In genomic region chr5:110840347-110840960, GRCh38 we compare ENCODE assay signal across 23 cellular contexts.
DNase-seq lines count a peak whose midpoint lies in the region; ATAC-seq and TF ChIP-seq lines count a peak whose summit lies in the region.
"Had no signal": no experiment of that assay in that cellular context is flagged by ENCODE, and none has a peak within 500 bp of the region (broad histone marks: within the 10 kb centered on the region; RNA-seq: fewer than 3 reads in every experiment).

No MANE protein-coding gene starts in this region.

- TF ChIP-seq CTCF in GM23338 (conservative IDR thresholded peaks at IDR 0.05; ENCODE audit: low read depth in 2 of 2) = no peak
- no peak for TF ChIP-seq CTCF in RWPE1 (conservative IDR thresholded peaks at IDR 0.05; ENCODE audit: low read depth)

- no peak overlapping the region for H2BK120ac ChIP-seq in neuronal stem cell (ENCODE audit: low read depth, low read length)

- H3K4me3 ChIP-seq in GM23338 (no peak overlapping the region), neuronal stem cell (ENCODE audit: low read length in 2 of 2) (no peak overlapping the region)
- H3K4me3 ChIP-seq: BLaER1 treated with 17β-estradiol and CSF1 and Interleukin-3, amounts not matched to agents 10 nM and 100 nM; hepatocyte; left lung had no signal

- H3K18ac ChIP-seq in neuronal stem cell (ENCODE audit: low read length) = peak overlapping the region; percentile 5

- no peaks in the 10 kb centered on the region for H3K79me2 ChIP-seq in GM23338 (replicated peaks; ENCODE audit: insufficient read depth)
- H3K79me2 ChIP-seq: hepatocyte had no signal

- H3K36me3 ChIP-seq in GM23338 (ENCODE audit: insufficient read depth) (no peaks in the 10 kb centered on the region), neuronal stem cell (replicated peaks in 1 of 2; ENCODE audit: control insufficient read depth in 2 of 2, insufficient read depth in 2 of 2, low read length in 2 of 2) (no peaks in the 10 kb centered on the region)
- H3K36me3 ChIP-seq: BLaER1 treated with 17β-estradiol and CSF1 and Interleukin-3, amounts not matched to agents 10 nM and 100 nM; left lung had no signal

- peak overlapping the region; percentile 85 for H3K27ac Mint-ChIP-seq in GM23338
- H3K27ac Mint-ChIP-seq: activated naive CD8-positive, alpha-beta T cell treated with anti-CD3 and anti-CD28 coated beads for 36 hours; activated T-helper 17 cell treated with anti-CD3 and anti-CD28 coated beads, Interleukin-2, amount 50 U/mL, for 72 hours had no signal

- H3K4ac ChIP-seq in neuronal stem cell (ENCODE audit: low read length) = no peak overlapping the region

- WGBS in neuronal stem cell (ENCODE audit: extremely low coverage in 2 of 2, insufficient read length in 2 of 2, insufficient replicate concordance in 1 of 2), 2 donors = no CpG with 5 or more reads among the region's 7 CpGs

- no peak overlapping the region for H2AK5ac ChIP-seq in neuronal stem cell (ENCODE audit: low read depth, low read length)

- no peaks in the 10 kb centered on the region for H3K4me1 Mint-ChIP-seq in GM23338
- H3K4me1 Mint-ChIP-seq: activated naive CD8-positive, alpha-beta T cell treated with anti-CD3 and anti-CD28 coated beads for 36 hours; activated T-helper 17 cell treated with anti-CD3 and anti-CD28 coated beads, Interleukin-2, amount 50 U/mL, for 72 hours had no signal

- no peaks in the 10 kb centered on the region for H3K9me2 ChIP-seq in GM23338 (ENCODE audit: insufficient read depth)

- no peak overlapping the region for H3K27ac ChIP-seq in GM23338 (ENCODE audit: low read depth)
- H3K27ac ChIP-seq in RWPE1 = peak overlapping the region; percentile 61
- no peak overlapping the region for H3K27ac ChIP-seq in neuronal stem cell (replicated peaks; ENCODE audit: low read length)
- H3K27ac ChIP-seq: BLaER1 treated with 17β-estradiol and CSF1 and Interleukin-3, amounts not matched to agents 10 nM and 100 nM; hepatocyte; left lung had no signal

- no peak overlapping the region for H4K91ac ChIP-seq in neuronal stem cell (ENCODE audit: low read depth, low read length, poor library complexity)

- H4K20me1 ChIP-seq in GM23338 (replicated peaks; ENCODE audit: insufficient read depth) = no peaks in the 10 kb centered on the region
- H4K20me1 ChIP-seq: BLaER1 treated with 17β-estradiol and CSF1 and Interleukin-3, amounts not matched to agents 10 nM and 100 nM had no signal

- DNase-seq in GM23338 (ENCODE audit: low spot score) (no peak), RWPE1 (ENCODE audit: low spot score) (no peak), neuronal stem cell (ENCODE audit: low spot score) (no peak)
- no peak for DNase-seq in effector CD8-positive, alpha-beta T cell (lab: John Stamatoyannopoulos, UW)
- DNase-seq: activated CD4-positive, alpha-beta T cell treated with anti-CD3 and anti-CD28 coated beads, Interleukin-2, amount 50 U/mL, for 48 hours; activated CD8-positive, alpha-beta memory T cell treated with anti-CD3 and anti-CD28 coated beads, Interleukin-2, amount 50 U/mL, for 4 hours; activated naive CD8-positive, alpha-beta T cell treated with anti-CD3 and anti-CD28 coated beads for 36 hours; DMS79 treated with DMSO at 0.1 percent for 48 hours; NCI-H1092; NCI-H2029; NCI-H345; NCI-H774; OCI-M1; substantia nigra; SW 1271 had no signal

- H3F3A ChIP-seq in GM23338 (replicated peaks; ENCODE audit: low read depth) = no peaks in the 10 kb centered on the region

- peak overlapping the region; percentile 79 for H2AFZ ChIP-seq in GM23338
- peak overlapping the region; percentile 53 for H2AFZ ChIP-seq in neuronal stem cell (ENCODE audit: low read length)
- H2AFZ ChIP-seq: hepatocyte had no signal

- H4K8ac ChIP-seq in neuronal stem cell (ENCODE audit: low read depth, low read length) = no peak overlapping the region

- H3K27me3 Mint-ChIP-seq in GM23338 (ENCODE audit: insufficient read depth, low read depth, poor library complexity) = peaks cover 6% of the 10 kb centered on the region
- H3K27me3 Mint-ChIP-seq: activated T-helper 17 cell treated with anti-CD3 and anti-CD28 coated beads, Interleukin-2, amount 50 U/mL, for 72 hours had no signal

- no peaks in the 10 kb centered on the region; the same call in 2 of the 3 replicates for H3K36me3 Mint-ChIP-seq in GM23338 (ENCODE audit: low read depth)
- H3K36me3 Mint-ChIP-seq: activated naive CD8-positive, alpha-beta T cell treated with anti-CD3 and anti-CD28 coated beads for 36 hours had no signal

- no peak overlapping the region for H3K14ac ChIP-seq in neuronal stem cell (ENCODE audit: low read length)

- no peak overlapping the region for H3K9ac ChIP-seq in neuronal stem cell (ENCODE audit: low read depth, low read length, poor library complexity)
- H3K9ac ChIP-seq: BLaER1 treated with 17β-estradiol and CSF1 and Interleukin-3, amounts not matched to agents 10 nM and 100 nM had no signal

- H3K79me1 ChIP-seq in neuronal stem cell (ENCODE audit: low read depth, low read length) = no peaks in the 10 kb centered on the region

- H2BK12ac ChIP-seq in neuronal stem cell (ENCODE audit: low read length) = no peak overlapping the region

- H3K9me3 Mint-ChIP-seq in GM23338 = no peaks in the 10 kb centered on the region

- no peak for ATAC-seq in GM23338
- peak; percentile 76 for ATAC-seq in esophagus mucosa
- no peak for ATAC-seq in GM21723 (IDR thresholded peaks at IDR 0.05; ENCODE audit: unreplicated experiment)
- no peak for ATAC-seq in GM19467 (IDR thresholded peaks at IDR 0.05; ENCODE audit: unreplicated experiment)
- ATAC-seq: activated T-helper 17 cell treated with anti-CD3 and anti-CD28 coated beads, Interleukin-2, amount 50 U/mL, for 72 hours; left lung; Right ventricle myocardium inferior had no signal

- H3K27me3 ChIP-seq in GM23338 (ENCODE audit: insufficient read depth) (no peaks in the 10 kb centered on the region), neuronal stem cell (ENCODE audit: control insufficient read depth in 3 of 3, insufficient read depth in 3 of 3, low read depth in 1 of 3, low read length in 3 of 3) (no peaks in the 10 kb centered on the region)
- H3K27me3 ChIP-seq: BLaER1 treated with 17β-estradiol and CSF1 and Interleukin-3, amounts not matched to agents 10 nM and 100 nM; hepatocyte; left lung had no signal

- no peak overlapping the region for H3K4me3 Mint-ChIP-seq in GM23338
- H3K4me3 Mint-ChIP-seq: activated naive CD8-positive, alpha-beta T cell treated with anti-CD3 and anti-CD28 coated beads for 36 hours; activated T-helper 17 cell treated with anti-CD3 and anti-CD28 coated beads, Interleukin-2, amount 50 U/mL, for 72 hours had no signal

- POLR2A ChIA-PET in RWPE1 (lab: Yijun Ruan, JAX; ENCODE audit: low non-redundant PET) = no interaction called here

- no peaks in the 10 kb centered on the region for H3K9me3 ChIP-seq in neuronal stem cell (replicated peaks in 1 of 2; ENCODE audit: control insufficient read depth in 2 of 2, insufficient read depth in 1 of 2, low read depth in 1 of 2, low read length in 2 of 2)
- H3K9me3 ChIP-seq: BLaER1 treated with 17β-estradiol and CSF1 and Interleukin-3, amounts not matched to agents 10 nM and 100 nM; left lung had no signal

- no peaks in the 10 kb centered on the region for H3K4me1 ChIP-seq in GM23338 (ENCODE audit: insufficient read depth)
- no peaks in the 10 kb centered on the region for H3K4me1 ChIP-seq in neuronal stem cell (ENCODE audit: control insufficient read depth in 2 of 2, insufficient read depth in 1 of 2, low read depth in 1 of 2, low read length in 2 of 2)
- H3K4me1 ChIP-seq: left lung had no signal

- H2BK5ac ChIP-seq in neuronal stem cell (ENCODE audit: low read length) = no peak overlapping the region

- H3K4me2 ChIP-seq in GM23338 (no peak overlapping the region), neuronal stem cell (ENCODE audit: insufficient read depth, low read length, poor library complexity, severe bottlenecking) (no peak overlapping the region)
- H3K4me2 ChIP-seq: hepatocyte had no signal

- no peak overlapping the region for H3K23ac ChIP-seq in neuronal stem cell (ENCODE audit: low read depth, low read length, poor library complexity)

- no peak overlapping the region for H2BK15ac ChIP-seq in neuronal stem cell (ENCODE audit: low read length)

- CTCF ChIA-PET in RWPE1 (lab: Yijun Ruan, JAX) = interaction anchor here (0.6 kb wide), 1 partner anchor 587 kb away, joined by 4 read pairs; no protein-coding TSS in a partner anchor

TF ChIP-seq in GM23338, 12 proteins besides CTCF, POLR2A, EP300 and RAD21 (continues in another document):
- no peak for TF ChIP-seq REST (IDR thresholded peaks at IDR 0.05; ENCODE audit: unreplicated experiment)
- no peak for TF ChIP-seq ZNF331 (CRISPR knock-in tag; IDR thresholded peaks at IDR 0.05; ENCODE audit: low read depth)
- no peak for TF ChIP-seq JUNB (IDR thresholded peaks at IDR 0.05; ENCODE audit: unreplicated experiment)
- TF ChIP-seq EZH2 (IDR thresholded peaks at IDR 0.05; ENCODE audit: low read depth, unreplicated experiment) = no peak
- no peak for TF ChIP-seq NANOG (IDR thresholded peaks at IDR 0.05; ENCODE audit: borderline replicate concordance)
- TF ChIP-seq POLR2AphosphoS5 (IDR thresholded peaks at IDR 0.05; ENCODE audit: low read depth) = no peak
